Comparison of ENCODE assay signal across 18 cellular contexts in genomic region chr16:78118469-78119025, GRCh38.
"Had no signal": no experiment of that assay in that cellular context is flagged by ENCODE, and none has a peak within 500 bp of the region (broad histone marks: within the 10 kb centered on the region; RNA-seq: fewer than 3 reads in every experiment).

No MANE protein-coding gene starts in this region.

- FAIRE-seq: RCC 7860 had no signal

- H3K27me3 ChIP-seq: MG63 had no signal

- DNase-seq: IMR-90, Karpas-422, KG1, MG63, NCI-H1092, NCI-H1417, NCI-H1436 treated with DMSO at 0.1 percent for 48 hours, NCI-H1694, NCI-H187 treated with DMSO at 0.1 percent for 48 hours, NCI-H2029 treated with DMSO at 0.1 percent for 48 hours, NCI-H2171 treated with DMSO at 0.1 percent for 48 hours, NCI-H345, NCI-H446 treated with DMSO at 0.1 percent for 48 hours, NCI-H82, RPMI8226, SHP77 had no signal

- ATAC-seq: SK-N-SH treated with all-trans-retinoic acid at 6 μM for 48 hours had no signal

- H3K36me3 ChIP-seq: MG63 had no signal

- H3K9me3 ChIP-seq: MG63 had no signal

- H3K4me3 ChIP-seq: MG63 had no signal
